Comparison of ENCODE assay signal across 8 cellular contexts in genomic region chr7:76626989-76627642, GRCh38. TPM values are rescaled to one million over a fixed set of nuclear protein-coding genes. Genes with fewer than 3 reads are reported as not detected.
A peak's percentile ranks its signal among the peaks of the same experiment; 100 is the strongest.
DNase-seq lines count a peak whose midpoint lies in the region; ATAC-seq and TF ChIP-seq lines count a peak whose summit lies in the region.
"Not testable (repeated sequence)": the region's sequence is repeated elsewhere in the genome, so short reads cannot be mapped to it uniquely, and the experiment has no call there.

POMZP3 (minus strand) TSS chr7:76627279; CDS start chr7:76626064, 1,215 bp downstream.

- not testable (repeated sequence) for H3K27me3 Mint-ChIP-seq in CD8-positive, alpha-beta memory T cell; activated T-helper 17 cell treated with anti-CD3 and anti-CD28 coated beads, Interleukin-2, amount 50 U/mL, for 72 hours

- H3K4me3 ChIP-seq in CD8-positive, alpha-beta memory T cell (ENCODE audit: low read length), result peak within 1 kb of the TSS; percentile 64
- H3K4me3 ChIP-seq in Peyer's patch, result peak within 1 kb of the TSS; percentile 45 to 68 (median 56)
- not testable (repeated sequence) for H3K4me3 ChIP-seq in mesendoderm (ENCODE audit: low read length)

- not testable (repeated sequence) for TF ChIP-seq CTCF in Peyer's patch (IDR thresholded peaks at IDR 0.05)

- not testable (repeated sequence) for H2BK5ac ChIP-seq in mesendoderm (ENCODE audit: low read length)

- WGBS in mesendoderm (ENCODE audit: extremely low coverage, insufficient coverage, low lambda C conversion rate), result no CpG with 5 or more reads among the region's 78 CpGs

- peak within 1 kb of the TSS; percentile 91 to 96 (median 94) for H3K4me3 Mint-ChIP-seq in CD8-positive, alpha-beta memory T cell
- peak within 1 kb of the TSS; percentile 73 for H3K4me3 Mint-ChIP-seq in activated T-helper 17 cell treated with anti-CD3 and anti-CD28 coated beads, Interleukin-2, amount 50 U/mL, for 72 hours

- not testable (repeated sequence) for H3K79me1 ChIP-seq in mesendoderm (ENCODE audit: low read length)

- H3K9me3 ChIP-seq in CD8-positive, alpha-beta memory T cell (ENCODE audit: low read length); Peyer's patch: not testable (repeated sequence)

- H3K27me3 ChIP-seq in CD8-positive, alpha-beta memory T cell (ENCODE audit: insufficient read depth, low read length, poor library complexity, severe bottlenecking); Peyer's patch; mesendoderm (ENCODE audit: insufficient read depth, low read length, poor library complexity): not testable (repeated sequence)

- POLR2A ChIA-PET in CD8-positive, alpha-beta memory T cell (lab: Charles Lee), result not testable (repeated sequence)

- peaks cover 5 to 10% (median 6%) of the 10 kb centered on the region in 3 donors for H3K4me1 Mint-ChIP-seq in CD8-positive, alpha-beta memory T cell
- not testable (repeated sequence) for H3K4me1 Mint-ChIP-seq in activated T-helper 17 cell treated with anti-CD3 and anti-CD28 coated beads, Interleukin-2, amount 50 U/mL, for 72 hours

- TF ChIP-seq POLR2A in Peyer's patch (IDR thresholded peaks at IDR 0.05) (peak; percentile 59 to 70), erythroblast (IDR thresholded peaks at IDR 0.05; ENCODE audit: low read length) (peak; percentile 52)

- not testable (repeated sequence) for H2BK15ac ChIP-seq in mesendoderm (replicated peaks; ENCODE audit: low read depth)

- not testable (repeated sequence) for H3K18ac ChIP-seq in mesendoderm (ENCODE audit: low read length)

- H3K4me1 ChIP-seq in CD8-positive, alpha-beta memory T cell (ENCODE audit: insufficient read depth, low read length); Peyer's patch; mesendoderm (ENCODE audit: control insufficient read depth, low read depth, low read length): not testable (repeated sequence)

- H3K27ac ChIP-seq in CD8-positive, alpha-beta memory T cell (ENCODE audit: low read depth, low read length), result peak within 1 kb of the TSS; percentile 81
- peak within 1 kb of the TSS; percentile 71 to 89 (median 83) for H3K27ac ChIP-seq in Peyer's patch
- H3K27ac ChIP-seq in mesendoderm (ENCODE audit: low read depth, low read length), result not testable (repeated sequence)

- not testable (repeated sequence) for H3K36me3 ChIP-seq in CD8-positive, alpha-beta memory T cell (ENCODE audit: insufficient read depth, low read length); Peyer's patch; mesendoderm (ENCODE audit: control insufficient read depth, insufficient read depth, low read length)

- not testable (repeated sequence) for H2AK5ac ChIP-seq in mesendoderm (ENCODE audit: low read length)

- not testable (repeated sequence) for H2BK120ac ChIP-seq in mesendoderm (ENCODE audit: low read depth, low read length)

- peak within 1 kb of the TSS; percentile 67 for H3K9ac ChIP-seq in mesendoderm (ENCODE audit: low read length)

- not testable (repeated sequence) for H3K9me3 Mint-ChIP-seq in CD8-positive, alpha-beta memory T cell; activated T-helper 17 cell treated with anti-CD3 and anti-CD28 coated beads, Interleukin-2, amount 50 U/mL, for 72 hours

- peak within 1 kb of the TSS; percentile 55 for H3K4ac ChIP-seq in mesendoderm (ENCODE audit: low read depth, low read length)

- not testable (repeated sequence) for H3K23ac ChIP-seq in mesendoderm (ENCODE audit: low read length)

- DNase-seq in CD8-positive, alpha-beta memory T cell, result peak; percentile 11 to 76 (median 62)
- peak in 2 of 3 donors; percentile 51 to 67 for DNase-seq in Peyer's patch
- peak; percentile 65 to 73 for DNase-seq in erythroblast (lab: John Stamatoyannopoulos, UW)
- DNase-seq in mesendoderm, result peak; percentile 32
- peak; percentile 11 to 28 for DNase-seq in stimulated activated CD4-positive, alpha-beta T cell treated with anti-CD3 and anti-CD28 coated beads, Interleukin-4, amount 100 ng/mL, for 48 hours (ENCODE audit: low read depth in 2 of 2)

- H3K4me2 ChIP-seq in mesendoderm (ENCODE audit: low read length), result not testable (repeated sequence)

- ATAC-seq in GM21360 (IDR thresholded peaks at IDR 0.05; ENCODE audit: unreplicated experiment), result peak; percentile 78
- ATAC-seq in HG03354 (IDR thresholded peaks at IDR 0.05; ENCODE audit: poor library complexity, severe bottlenecking, unreplicated experiment), result peak; percentile 87
- ATAC-seq in activated T-helper 17 cell treated with anti-CD3 and anti-CD28 coated beads, Interleukin-2, amount 50 U/mL, for 72 hours (replicated peaks), result peak; percentile 93

- H3K56ac ChIP-seq in mesendoderm (ENCODE audit: low read length), result peak within 1 kb of the TSS; percentile 66

- not testable (repeated sequence) for H4K8ac ChIP-seq in mesendoderm (ENCODE audit: low read depth, low read length)

- CTCF ChIA-PET in CD8-positive, alpha-beta memory T cell (lab: Charles Lee), result not testable (repeated sequence)

- peaks cover 0 to 16% (median 0%) of the 10 kb centered on the region in 3 donors for H3K36me3 Mint-ChIP-seq in CD8-positive, alpha-beta memory T cell
- H3K36me3 Mint-ChIP-seq in activated T-helper 17 cell treated with anti-CD3 and anti-CD28 coated beads, Interleukin-2, amount 50 U/mL, for 72 hours (ENCODE audit: low read depth), result peaks cover 41% of the 10 kb centered on the region

- peak within 1 kb of the TSS; percentile 93 to 100 (median 98) for H3K27ac Mint-ChIP-seq in CD8-positive, alpha-beta memory T cell
- peak within 1 kb of the TSS; percentile 79 for H3K27ac Mint-ChIP-seq in activated T-helper 17 cell treated with anti-CD3 and anti-CD28 coated beads, Interleukin-2, amount 50 U/mL, for 72 hours

- not testable (repeated sequence) for H3K79me2 ChIP-seq in mesendoderm (ENCODE audit: control insufficient read depth, insufficient read depth, low read length)

- H4K5ac ChIP-seq in mesendoderm (ENCODE audit: low read length), result not testable (repeated sequence)

RNA-seq across cellular contexts. Expression of gene POMZP3, which starts in this region (rescaled TPM):
- 10 to 100 TPM; 19.0 to 19.2 TPM for total RNA-seq in CD8-positive, alpha-beta memory T cell
- 10.6 TPM for polyA plus RNA-seq in CD8-positive, alpha-beta memory T cell
- 10 to 100 TPM in 2 of 4 donors, 1 to 10 TPM in 2; 6.3 to 14.0 (median 9.8) TPM for total RNA-seq in Peyer's patch
- 10 to 100 TPM in 1 of 2 donors, 1 to 10 TPM in 1; 6.9 to 12.6 TPM for total RNA-seq in activated T-helper 17 cell treated with anti-CD3 and anti-CD28 coated beads, Interleukin-2, amount 50 U/mL, for 72 hours
- 3.9 TPM for polyA plus RNA-seq in mesendoderm (2013, experiment 1 of 2)
- polyA plus RNA-seq in mesendoderm (2013, experiment 2 of 2), result 3.7 TPM
